Comparison of ENCODE assay signal across 17 cellular contexts in genomic region chr7:149704507-149704906, GRCh38.
"Had no signal": no experiment of that assay in that cellular context is flagged by ENCODE, and none has a peak within 500 bp of the region (broad histone marks: within the 10 kb centered on the region; RNA-seq: fewer than 3 reads in every experiment).

No MANE protein-coding gene starts in this region.

- ATAC-seq: activated naive CD8-positive, alpha-beta T cell treated with anti-CD3 and anti-CD28 coated beads, Interleukin-2, amount 50 U/mL, for 24 hours; activated T-helper 17 cell treated with anti-CD3 and anti-CD28 coated beads, Interleukin-2, amount 50 U/mL, for 72 hours; lower lobe of right lung; stimulated activated memory B cell treated with anti-CD40 and anti-IgM and Interleukin-4, amounts not matched to agents 10 μg/mL and 1 μg/mL and 100 μg/mL, for 72 hours had no signal

- H3K27ac Mint-ChIP-seq: activated naive CD8-positive, alpha-beta T cell treated with anti-CD3 and anti-CD28 coated beads, Interleukin-2, amount 50 U/mL, for 24 hours; activated T-helper 17 cell treated with anti-CD3 and anti-CD28 coated beads, Interleukin-2, amount 50 U/mL, for 72 hours; stimulated activated memory B cell treated with anti-CD40 and anti-IgM and Interleukin-4, amounts not matched to agents 10 μg/mL and 1 μg/mL and 100 μg/mL, for 72 hours had no signal

- H3K4me1 ChIP-seq: colonic mucosa, lower lobe of right lung, parathyroid adenoma, transverse colon, vagina had no signal

- H3K4me3 Mint-ChIP-seq: activated naive CD8-positive, alpha-beta T cell treated with anti-CD3 and anti-CD28 coated beads, Interleukin-2, amount 50 U/mL, for 24 hours; activated T-helper 17 cell treated with anti-CD3 and anti-CD28 coated beads, Interleukin-2, amount 50 U/mL, for 72 hours; neural crest cell; stimulated activated memory B cell treated with anti-CD40 and anti-IgM and Interleukin-4, amounts not matched to agents 10 μg/mL and 1 μg/mL and 100 μg/mL, for 72 hours had no signal

- H3K27me3 ChIP-seq: colonic mucosa, transverse colon, vagina had no signal

- H3K36me3 ChIP-seq: colonic mucosa, lower lobe of right lung, transverse colon, vagina had no signal

- H3K4me3 ChIP-seq: colonic mucosa, lower lobe of right lung, transverse colon, vagina had no signal

- H3K9me3 ChIP-seq: colonic mucosa had no signal

- DNase-seq: activated CD4-positive, alpha-beta T cell treated with anti-CD3 and anti-CD28 coated beads, Interleukin-2, amount 50 U/mL, for 1 hour; activated CD4-positive, CD25-positive, alpha-beta regulatory T cell; activated naive CD4-positive, alpha-beta T cell treated with Interleukin-2 at 50 U/mL for 16 hours; activated naive CD8-positive, alpha-beta T cell treated with anti-CD3 and anti-CD28 coated beads, Interleukin-2, amount 50 U/mL, for 24 hours; activated T-cell treated with anti-CD3 and anti-CD28 coated beads for 4 hours; colonic mucosa; foreskin melanocyte; left cardiac atrium; lower lobe of right lung; stimulated activated CD4-positive, alpha-beta T cell treated with anti-CD3 and anti-CD28 coated beads, Interleukin-2, amount 100 ng/mL, for 48 hours; SW 1271; transverse colon had no signal

- H3K27ac ChIP-seq: colonic mucosa, lower lobe of right lung, parathyroid adenoma, transverse colon, vagina had no signal

- H3K4me1 Mint-ChIP-seq: activated naive CD8-positive, alpha-beta T cell treated with anti-CD3 and anti-CD28 coated beads, Interleukin-2, amount 50 U/mL, for 24 hours; stimulated activated memory B cell treated with anti-CD40 and anti-IgM and Interleukin-4, amounts not matched to agents 10 μg/mL and 1 μg/mL and 100 μg/mL, for 72 hours had no signal
